In genomic region chr6:80477591-80478370, GRCh38 we compare ENCODE assay signal across 22 cellular contexts.
A peak's percentile ranks its signal among the peaks of the same experiment; 100 is the strongest.
DNase-seq lines count a peak whose midpoint lies in the region; ATAC-seq and TF ChIP-seq lines count a peak whose summit lies in the region.
"Had no signal": no experiment of that assay in that cellular context is flagged by ENCODE, and none has a peak within 500 bp of the region (broad histone marks: within the 10 kb centered on the region; RNA-seq: fewer than 3 reads in every experiment).

No MANE protein-coding gene starts in this region.

- no peaks in the 10 kb centered on the region for H3K9me2 ChIP-seq in GM23248 (ENCODE audit: insufficient read depth)

- H3K9me3 ChIP-seq in GM23248 (ENCODE audit: low read depth), result no peaks in the 10 kb centered on the region
- no peaks in the 10 kb centered on the region for H3K9me3 ChIP-seq in SJSA1 (replicated peaks)
- H3K9me3 ChIP-seq: BE2C had no signal

- in situ Hi-C loops in GM23248 (cut with MboI), result no loop called here

- TF ChIP-seq CTCF in fibroblast of pulmonary artery (IDR thresholded peaks at IDR 0.05; ENCODE audit: low read length, missing control alignments) (no peak), retinal pigment epithelial cell (conservative IDR thresholded peaks at IDR 0.05; ENCODE audit: low read depth, low read length) (no peak)

- no peak overlapping the region for H3K4me3 ChIP-seq in GM23248
- H3K4me3 ChIP-seq in SJSA1, result no peak overlapping the region
- H3K4me3 ChIP-seq in fibroblast of pulmonary artery (replicated peaks; ENCODE audit: low read depth, low read length), result no peak overlapping the region
- H3K4me3 ChIP-seq in retinal pigment epithelial cell (ENCODE audit: low read length), result no peak overlapping the region

- peak overlapping the region; percentile 18 for H2AFZ ChIP-seq in GM23248

- WGBS in GM23248 (ENCODE audit: low coverage in 1 of 2, low lambda C conversion rate in 2 of 2, missing lambda C conversion rate in 2 of 2), 2 experiments, result 60 to 63% methylated on average over 3 of the region's 3 CpGs

- ATAC-seq in GM21526 (IDR thresholded peaks at IDR 0.05; ENCODE audit: low FRiP score, unreplicated experiment), result no peak
- ATAC-seq: activated CD8-positive, alpha-beta T cell treated with anti-CD3 and anti-CD28 coated beads, Interleukin-2, amount 10 ng/mL, durations not matched to agents 7 days and 5 days; naive thymus-derived CD8-positive, alpha-beta T cell; stimulated activated naive CD8-positive, alpha-beta T cell treated with anti-CD3 and anti-CD28 coated beads, Interleukin-15, amount 100 ng/mL, for 72 hours had no signal

- no peaks in the 10 kb centered on the region for H4K20me1 ChIP-seq in GM23248 (ENCODE audit: insufficient read depth)

- no peaks in the 10 kb centered on the region for H3K27me3 ChIP-seq in GM23248 (replicated peaks; ENCODE audit: insufficient read depth)
- H3K27me3 ChIP-seq in SJSA1 (replicated peaks), result no peaks in the 10 kb centered on the region
- H3K27me3 ChIP-seq: BE2C had no signal

- no peaks in the 10 kb centered on the region for H3K79me2 ChIP-seq in GM23248 (ENCODE audit: insufficient read depth)

- H3K27ac ChIP-seq in GM23248 (no peak overlapping the region), SJSA1 (peak overlapping the region; percentile 38)

- peak overlapping the region; percentile 13 for H3K4me2 ChIP-seq in GM23248 (ENCODE audit: unreplicated experiment)

- no peaks in the 10 kb centered on the region for H3K36me3 ChIP-seq in GM23248 (ENCODE audit: low read depth)
- no peaks in the 10 kb centered on the region for H3K36me3 ChIP-seq in SJSA1
- H3K36me3 ChIP-seq: BE2C had no signal

- H3K9ac ChIP-seq in GM23248, result no peak overlapping the region

- DNase-seq in GM23248 (no peak), SJSA1 (ENCODE audit: low read depth in 1 of 2, low spot score in 2 of 2) (peak in 1 of 2 experiments; percentile 54), fibroblast of pulmonary artery (ENCODE audit: low read depth) (peak; percentile 14), retinal pigment epithelial cell (ENCODE audit: low read depth) (peak; percentile 52), GM19240 (ENCODE audit: insufficient read length, low spot score) (no peak), C1 segment of cervical spinal cord (lab: John Stamatoyannopoulos, UW) (no peak)
- DNase-seq: activated CD8-positive, alpha-beta T cell treated with anti-CD3 and anti-CD28 coated beads, Interleukin-2, amount 10 ng/mL, durations not matched to agents 7 days and 5 days; activated naive CD4-positive, alpha-beta T cell treated with anti-CD3 and anti-CD28 coated beads, Interleukin-2, amount 10 ng/mL, durations not matched to agents 7 days and 5 days; activated T-cell treated with anti-CD3 and anti-CD28 coated beads, Interleukin-2, amount 50 U/mL, for 48 hours; aorta; BE2C; effector memory CD4-positive, alpha-beta T cell; naive thymus-derived CD8-positive, alpha-beta T cell; NCI-H1436 treated with DMSO at 0.1 percent for 48 hours; NCI-H2171 treated with DMSO at 0.1 percent for 48 hours; NCI-H69; posterior cingulate gyrus; Right ventricle myocardium superior; stimulated activated CD4-positive, alpha-beta T cell treated with anti-CD3 and anti-CD28 coated beads, Interleukin-2, amount 100 ng/mL, for 48 hours; stimulated activated naive CD8-positive, alpha-beta T cell treated with anti-CD3 and anti-CD28 coated beads, Interleukin-15, amount 100 ng/mL, for 72 hours; trophoblast cell had no signal

- H3K4me1 ChIP-seq in GM23248 (ENCODE audit: insufficient read depth), result peaks cover 35% of the 10 kb centered on the region
- H3K4me1 ChIP-seq in SJSA1 (replicated peaks), result peaks cover 20% of the 10 kb centered on the region
- H3K4me1 ChIP-seq: BE2C had no signal

- peaks cover 10% of the 10 kb centered on the region; the same call in 1 of the 2 replicates for H3F3A ChIP-seq in GM23248 (ENCODE audit: insufficient read depth)

Comparison
In these comparisons a context has a peak if more than half of its experiments do, and no peak if none do; other contexts are left out.
1. DNase-seq: peak in fibroblast of pulmonary artery (single experiment) and retinal pigment epithelial cell (single experiment); none in GM23248 (single experiment), GM19240 (single experiment) and C1 segment of cervical spinal cord (0 of 14).